ENCODE assay signal across 37 cellular contexts in genomic region chr19:54728167-54728566, GRCh38. TPM values are rescaled to one million over a fixed set of nuclear protein-coding genes. Genes with fewer than 3 reads are reported as not detected.
"Had no signal": no experiment of that assay in that cellular context is flagged by ENCODE, and none has a peak within 500 bp of the region (broad histone marks: within the 10 kb centered on the region; RNA-seq: fewer than 3 reads in every experiment).

No MANE protein-coding gene starts in this region.

- ATAC-seq: activated CD8-positive, alpha-beta T cell treated with anti-CD3 and anti-CD28 coated beads for 36 hours; activated naive CD8-positive, alpha-beta T cell treated with anti-CD3 and anti-CD28 coated beads, Interleukin-2, amount 50 U/mL, for 24 hours had no signal

- H3K27me3 ChIP-seq: ascending aorta, cardiac muscle cell had no signal

- H3K4me3 Mint-ChIP-seq: activated B cell treated with CpG ODN at 0.5 μM for 24 hours; activated CD4-positive, alpha-beta memory T cell treated with anti-CD3 and anti-CD28 coated beads for 36 hours; activated CD4-positive, alpha-beta T cell treated with anti-CD3 and anti-CD28 coated beads, Interleukin-2, amount 10 ng/mL, durations not matched to agents 24 days and 14 days; activated CD8-positive, alpha-beta T cell treated with anti-CD3 and anti-CD28 coated beads for 36 hours; activated naive CD4-positive, alpha-beta T cell treated with anti-CD3 and anti-CD28 coated beads, Interleukin-2, amount 10 ng/mL, durations not matched to agents 7 days and 5 days; activated naive CD4-positive, alpha-beta T cell treated with anti-CD3 and anti-CD28 coated beads, Interleukin-2, amount 50 U/mL, for 24 hours; activated naive CD8-positive, alpha-beta T cell; activated naive CD8-positive, alpha-beta T cell treated with anti-CD3 and anti-CD28 coated beads, Interleukin-2, amount 10 ng/mL, durations not matched to agents 7 days and 5 days; activated naive CD8-positive, alpha-beta T cell treated with anti-CD3 and anti-CD28 coated beads, Interleukin-2, amount 50 U/mL, for 24 hours; activated T-cell treated with anti-CD3 and anti-CD28 coated beads, Interleukin-2, amount 50 U/mL, for 24 hours; brain; central memory CD8-positive, alpha-beta T cell; T-helper 1 cell treated with Interleukin-12 subunit alpha and Interleukin-12 subunit beta and Interleukin-4 antibody, amounts not matched to agents 30 μg/mL and 1 μg/mL, for 36 hours; T-helper 2 cell treated with Interferon-gamma antibody and Interleukin-4, amounts not matched to agents 5 μg/mL and 100 μg/mL, for 36 hours had no signal

- H3K9me3 ChIP-seq: ascending aorta had no signal

- DNase-seq: activated B cell treated with CpG ODN at 0.5 μM for 24 hours; activated CD4-positive, alpha-beta memory T cell treated with anti-CD3 and anti-CD28 coated beads for 36 hours; activated CD4-positive, alpha-beta T cell treated with anti-CD3 and anti-CD28 coated beads for 4 hours; activated CD4-positive, alpha-beta T cell treated with anti-CD3 and anti-CD28 coated beads, Interleukin-2, amount 10 ng/mL, durations not matched to agents 24 days and 14 days; activated CD4-positive, alpha-beta T cell treated with anti-CD3 and anti-CD28 coated beads, Interleukin-2, amount 50 U/mL, for 1 hour; activated CD4-positive, alpha-beta T cell treated with anti-CD3 and anti-CD28 coated beads, Interleukin-2, amount 50 U/mL, for 4 hours; activated CD4-positive, CD25-positive, alpha-beta regulatory T cell treated with anti-CD3 and anti-CD28 coated beads, Interleukin-2, amount 50 U/mL, for 72 hours; activated CD8-positive, alpha-beta memory T cell treated with anti-CD3 and anti-CD28 coated beads, Interleukin-2, amount 50 U/mL, for 4 hours; activated CD8-positive, alpha-beta T cell treated with anti-CD3 and anti-CD28 coated beads for 36 hours; activated effector memory CD4-positive, alpha-beta T cell treated with Interleukin-2 at 50 U/mL for 16 hours; activated gamma-delta T cell; activated naive CD4-positive, alpha-beta T cell treated with anti-CD3 and anti-CD28 coated beads, Interleukin-2, amount 10 ng/mL, durations not matched to agents 7 days and 5 days; activated naive CD4-positive, alpha-beta T cell treated with Interleukin-2 at 50 U/mL for 16 hours; activated naive CD8-positive, alpha-beta T cell treated with anti-CD3 and anti-CD28 coated beads, Interleukin-2, amount 10 ng/mL, durations not matched to agents 7 days and 5 days; activated naive CD8-positive, alpha-beta T cell treated with anti-CD3 and anti-CD28 coated beads, Interleukin-2, amount 50 U/mL, for 24 hours; activated T-cell treated with anti-CD3 and anti-CD28 coated beads, Interleukin-2, amount 50 U/mL, for 24 hours; activated T-cell treated with anti-CD3 and anti-CD28 coated beads, Interleukin-2, amount 50 U/mL, for 48 hours; amygdala; anterior cingulate cortex; caudate nucleus; SW 1271; T-helper 1 cell; T-helper 2 cell; T-helper 9 cell had no signal

- H3K36me3 Mint-ChIP-seq: activated CD4-positive, alpha-beta memory T cell treated with anti-CD3 and anti-CD28 coated beads for 36 hours; activated naive CD4-positive, alpha-beta T cell treated with anti-CD3 and anti-CD28 coated beads, Interleukin-2, amount 10 ng/mL, durations not matched to agents 7 days and 5 days; activated naive CD4-positive, alpha-beta T cell treated with anti-CD3 and anti-CD28 coated beads, Interleukin-2, amount 50 U/mL, for 24 hours; activated naive CD8-positive, alpha-beta T cell; activated naive CD8-positive, alpha-beta T cell treated with anti-CD3 and anti-CD28 coated beads, Interleukin-2, amount 10 ng/mL, durations not matched to agents 7 days and 5 days; brain had no signal

- H3K27me3 Mint-ChIP-seq: activated CD4-positive, alpha-beta T cell treated with anti-CD3 and anti-CD28 coated beads, Interleukin-2, amount 10 ng/mL, durations not matched to agents 24 days and 14 days had no signal

- H3K4me1 Mint-ChIP-seq: activated B cell treated with CpG ODN at 0.5 μM for 24 hours; activated CD4-positive, alpha-beta T cell treated with anti-CD3 and anti-CD28 coated beads, Interleukin-2, amount 10 ng/mL, durations not matched to agents 24 days and 14 days; activated naive CD4-positive, alpha-beta T cell treated with anti-CD3 and anti-CD28 coated beads, Interleukin-2, amount 10 ng/mL, durations not matched to agents 7 days and 5 days; activated naive CD4-positive, alpha-beta T cell treated with anti-CD3 and anti-CD28 coated beads, Interleukin-2, amount 50 U/mL, for 24 hours; activated naive CD8-positive, alpha-beta T cell treated with anti-CD3 and anti-CD28 coated beads, Interleukin-2, amount 10 ng/mL, durations not matched to agents 7 days and 5 days; activated naive CD8-positive, alpha-beta T cell treated with anti-CD3 and anti-CD28 coated beads, Interleukin-2, amount 50 U/mL, for 24 hours; brain; central memory CD8-positive, alpha-beta T cell had no signal

- H3K4me1 ChIP-seq: ascending aorta had no signal

- H3K9me3 Mint-ChIP-seq: activated B cell treated with CpG ODN at 0.5 μM for 24 hours; activated CD4-positive, alpha-beta memory T cell treated with anti-CD3 and anti-CD28 coated beads for 36 hours; activated CD4-positive, alpha-beta T cell treated with anti-CD3 and anti-CD28 coated beads, Interleukin-2, amount 10 ng/mL, durations not matched to agents 24 days and 14 days; activated T-cell treated with anti-CD3 and anti-CD28 coated beads, Interleukin-2, amount 50 U/mL, for 24 hours had no signal

- H3K36me3 ChIP-seq: ascending aorta, cardiac muscle cell had no signal

- H3K27ac Mint-ChIP-seq: activated B cell treated with CpG ODN at 0.5 μM for 24 hours; activated CD4-positive, alpha-beta memory T cell treated with anti-CD3 and anti-CD28 coated beads for 36 hours; activated CD4-positive, alpha-beta T cell treated with anti-CD3 and anti-CD28 coated beads, Interleukin-2, amount 10 ng/mL, durations not matched to agents 24 days and 14 days; activated CD8-positive, alpha-beta T cell treated with anti-CD3 and anti-CD28 coated beads for 36 hours; activated naive CD4-positive, alpha-beta T cell treated with anti-CD3 and anti-CD28 coated beads, Interleukin-2, amount 10 ng/mL, durations not matched to agents 7 days and 5 days; activated naive CD4-positive, alpha-beta T cell treated with anti-CD3 and anti-CD28 coated beads, Interleukin-2, amount 50 U/mL, for 24 hours; activated naive CD8-positive, alpha-beta T cell; activated naive CD8-positive, alpha-beta T cell treated with anti-CD3 and anti-CD28 coated beads, Interleukin-2, amount 10 ng/mL, durations not matched to agents 7 days and 5 days; activated naive CD8-positive, alpha-beta T cell treated with anti-CD3 and anti-CD28 coated beads, Interleukin-2, amount 50 U/mL, for 24 hours; activated T-cell treated with anti-CD3 and anti-CD28 coated beads, Interleukin-2, amount 50 U/mL, for 24 hours; activated T-helper 2 cell treated with anti-CD3 and anti-CD28 coated beads, Interferon-gamma antibody, Interleukin-2, Interleukin-4, amounts not matched to agents 10 μg/mL and 5 μg/mL and 100 μg/mL, durations not matched to agents 14 hours and 24 hours and 36 hours; brain; T-helper 1 cell treated with Interleukin-12 subunit alpha and Interleukin-12 subunit beta and Interleukin-4 antibody, amounts not matched to agents 30 μg/mL and 1 μg/mL, for 36 hours; T-helper 2 cell treated with Interferon-gamma antibody and Interleukin-4, amounts not matched to agents 5 μg/mL and 100 μg/mL, for 36 hours had no signal

- H3K27ac ChIP-seq: ascending aorta, cardiac muscle cell, VCaP had no signal

- H3K4me3 ChIP-seq: ascending aorta, cardiac muscle cell had no signal

RNA-seq across cellular contexts. Expression of gene KIR3DL3, which starts 3.9 kb away (rescaled TPM):
- total RNA-seq: activated B cell treated with CpG ODN at 0.5 μM for 24 hours; activated CD4-positive, alpha-beta memory T cell treated with anti-CD3 and anti-CD28 coated beads for 36 hours; activated CD4-positive, alpha-beta T cell treated with anti-CD3 and anti-CD28 coated beads, Interleukin-2, amount 10 ng/mL, durations not matched to agents 24 days and 14 days; activated CD8-positive, alpha-beta memory T cell treated with anti-CD3 and anti-CD28 coated beads for 36 hours; activated CD8-positive, alpha-beta T cell treated with anti-CD3 and anti-CD28 coated beads for 36 hours; activated naive CD8-positive, alpha-beta T cell treated with anti-CD3 and anti-CD28 coated beads, Interleukin-2, amount 10 ng/mL, durations not matched to agents 7 days and 5 days; activated T-helper 2 cell treated with anti-CD3 and anti-CD28 coated beads, Interferon-gamma antibody, Interleukin-2, Interleukin-4, amounts not matched to agents 10 μg/mL and 5 μg/mL and 100 μg/mL, durations not matched to agents 14 hours and 24 hours and 36 hours; ascending aorta; bronchial epithelial cell; cardiac muscle cell had no signal
- polyA plus RNA-seq: adipose tissue, cardiac muscle cell had no signal

RNA-seq across cellular contexts. Expression of gene KIR2DL3, which starts 10.1 kb away (rescaled TPM):
- total RNA-seq: activated B cell treated with CpG ODN at 0.5 μM for 24 hours; activated CD4-positive, alpha-beta memory T cell treated with anti-CD3 and anti-CD28 coated beads for 36 hours; activated CD4-positive, alpha-beta T cell treated with anti-CD3 and anti-CD28 coated beads, Interleukin-2, amount 10 ng/mL, durations not matched to agents 24 days and 14 days; activated CD8-positive, alpha-beta T cell treated with anti-CD3 and anti-CD28 coated beads for 36 hours; activated T-helper 2 cell treated with anti-CD3 and anti-CD28 coated beads, Interferon-gamma antibody, Interleukin-2, Interleukin-4, amounts not matched to agents 10 μg/mL and 5 μg/mL and 100 μg/mL, durations not matched to agents 14 hours and 24 hours and 36 hours; ascending aorta; bronchial epithelial cell; cardiac muscle cell had no signal
- polyA plus RNA-seq: cardiac muscle cell had no signal

RNA-seq across cellular contexts. Expression of gene KIR2DL1, which starts 41.4 kb away (rescaled TPM):
- total RNA-seq: activated B cell treated with CpG ODN at 0.5 μM for 24 hours; activated CD4-positive, alpha-beta memory T cell treated with anti-CD3 and anti-CD28 coated beads for 36 hours; activated CD4-positive, alpha-beta T cell treated with anti-CD3 and anti-CD28 coated beads, Interleukin-2, amount 10 ng/mL, durations not matched to agents 24 days and 14 days; activated CD8-positive, alpha-beta T cell treated with anti-CD3 and anti-CD28 coated beads for 36 hours; activated naive CD8-positive, alpha-beta T cell treated with anti-CD3 and anti-CD28 coated beads, Interleukin-2, amount 10 ng/mL, durations not matched to agents 7 days and 5 days; activated T-helper 2 cell treated with anti-CD3 and anti-CD28 coated beads, Interferon-gamma antibody, Interleukin-2, Interleukin-4, amounts not matched to agents 10 μg/mL and 5 μg/mL and 100 μg/mL, durations not matched to agents 14 hours and 24 hours and 36 hours; ascending aorta; bronchial epithelial cell; cardiac muscle cell had no signal
- polyA plus RNA-seq: adipose tissue, cardiac muscle cell had no signal
